ENCODE assay signal across 9 cellular contexts in genomic region chr5:77631166-77631582, GRCh38. TPM values are rescaled to one million over a fixed set of nuclear protein-coding genes. Genes with fewer than 3 reads are reported as not detected.
DNase-seq lines count a peak whose midpoint lies in the region; ATAC-seq and TF ChIP-seq lines count a peak whose summit lies in the region.
"Had no signal": no experiment of that assay in that cellular context is flagged by ENCODE, and none has a peak within 500 bp of the region (broad histone marks: within the 10 kb centered on the region; RNA-seq: fewer than 3 reads in every experiment).

No MANE protein-coding gene starts in this region.

- no peaks in the 10 kb centered on the region for H3K79me1 ChIP-seq in trophoblast cell (ENCODE audit: low read length)

- peaks cover 90 to 100% (median 97%) of the 10 kb centered on the region in 11 experiments for H3K27me3 ChIP-seq in BLaER1 treated with 17β-estradiol and CSF1 and Interleukin-3, amounts not matched to agents 10 nM and 100 nM
- H3K27me3 ChIP-seq in prostate gland (replicated peaks; ENCODE audit: insufficient read depth), result peaks cover 36% of the 10 kb centered on the region
- peaks cover 79 to 100% (median 95%) of the 10 kb centered on the region in 9 donors for H3K27me3 ChIP-seq in heart left ventricle
- peaks cover 59% of the 10 kb centered on the region for H3K27me3 ChIP-seq in trophoblast cell (ENCODE audit: insufficient read depth, low read length)

- H2AK5ac ChIP-seq in trophoblast cell (ENCODE audit: low read length), result no peak overlapping the region

- H4K12ac ChIP-seq in trophoblast cell (ENCODE audit: low read depth, low read length), result no peak overlapping the region

- H3K4me1 ChIP-seq in BLaER1 treated with 17β-estradiol and CSF1 and Interleukin-3, amounts not matched to agents 10 nM and 100 nM, result peaks cover 7 to 12% (median 8%) of the 10 kb centered on the region in 10 experiments; a peak in 16 of 20 replicates
- H3K4me1 ChIP-seq in prostate gland (replicated peaks) (no peaks in the 10 kb centered on the region), heart left ventricle (peaks cover 0 to 31% (median 12%) of the 10 kb centered on the region in 12 donors), trophoblast cell (ENCODE audit: control insufficient read depth in 1 of 2, insufficient read depth in 2 of 2, low read length in 2 of 2) (peaks cover 11 to 12% of the 10 kb centered on the region in 2 experiments)

- H3K18ac ChIP-seq in trophoblast cell (ENCODE audit: low read length), result no peak overlapping the region

- peaks cover 7% of the 10 kb centered on the region for H3K36me3 Mint-ChIP-seq in endothelial cell (ENCODE audit: low read depth, unreplicated experiment)

- H3K14ac ChIP-seq in trophoblast cell (ENCODE audit: low read length), result no peak overlapping the region

- H3K79me2 ChIP-seq in trophoblast cell (ENCODE audit: control insufficient read depth, insufficient read depth, low read length, poor library complexity), result no peaks in the 10 kb centered on the region

- WGBS in prostate gland, result 8% methylated on average over 13 of the region's 13 CpGs
- 9 to 13% (median 12%) methylated on average over 13 of the region's 13 CpGs for WGBS in heart left ventricle, 4 donors
- WGBS in trophoblast cell (ENCODE audit: extremely low coverage, insufficient coverage, insufficient read length), result no CpG with 5 or more reads among the region's 13 CpGs

- no peaks in the 10 kb centered on the region; a peak in 1 of 22 replicates for H3K36me3 ChIP-seq in BLaER1 treated with 17β-estradiol and CSF1 and Interleukin-3, amounts not matched to agents 10 nM and 100 nM
- H3K36me3 ChIP-seq in prostate gland, result no peaks in the 10 kb centered on the region
- no peaks in the 10 kb centered on the region for H3K36me3 ChIP-seq in heart left ventricle
- H3K36me3 ChIP-seq in trophoblast cell (ENCODE audit: control insufficient read depth in 1 of 2, insufficient read depth in 2 of 2, low read length in 2 of 2), result no peaks in the 10 kb centered on the region

- peak overlapping the region; percentile 76 for H3K4me3 Mint-ChIP-seq in endothelial cell (ENCODE audit: unreplicated experiment)

- H3K4me3 ChIP-seq in BLaER1 treated with 17β-estradiol and CSF1 and Interleukin-3, amounts not matched to agents 10 nM and 100 nM, result peak overlapping the region; percentile 46 to 66 (median 56); a peak in 16 of 20 replicates
- H3K4me3 ChIP-seq in prostate gland (no peak overlapping the region), heart left ventricle (peak overlapping the region in 6 of 12 donors; percentile 36 to 58 (median 46)), trophoblast cell (ENCODE audit: low read depth, low read length) (no peak overlapping the region)

- H2BK120ac ChIP-seq in trophoblast cell (ENCODE audit: insufficient read depth, low read length, poor library complexity), result no peak overlapping the region

- no peak overlapping the region for H2BK12ac ChIP-seq in trophoblast cell (ENCODE audit: low read length)

- intact Hi-C loops in prostate gland (cut with DNase I) (no loop called here), heart left ventricle (cut with DNase I) (loop anchor here in 1 of 10 donors (5.0 kb wide), 1 partner anchor 376 kb away; no protein-coding TSS in a partner anchor)

- H4K8ac ChIP-seq in trophoblast cell (ENCODE audit: low read depth, low read length), result no peak overlapping the region

- no peak for TF ChIP-seq CTCF in endothelial cell (IDR thresholded peaks at IDR 0.05; ENCODE audit: unreplicated experiment)
- TF ChIP-seq CTCF in prostate gland (IDR thresholded peaks at IDR 0.05), result no peak
- TF ChIP-seq CTCF in heart left ventricle (IDR thresholded peaks at IDR 0.05), result no peak

- peaks cover 19% of the 10 kb centered on the region for H3K4me1 Mint-ChIP-seq in endothelial cell (ENCODE audit: unreplicated experiment)

- H3K27ac Mint-ChIP-seq in endothelial cell (ENCODE audit: unreplicated experiment), result peak overlapping the region; percentile 28

- no peaks in the 10 kb centered on the region for H3K9me3 Mint-ChIP-seq in endothelial cell (ENCODE audit: unreplicated experiment)

- H4K20me1 ChIP-seq in BLaER1 treated with 17β-estradiol and CSF1 and Interleukin-3, amounts not matched to agents 10 nM and 100 nM, result peaks cover 0 to 26% (median 0%) of the 10 kb centered on the region in 11 experiments; a peak in 7 of 22 replicates

- no peak overlapping the region for H2AFZ ChIP-seq in trophoblast cell (ENCODE audit: insufficient read depth, low read length, poor library complexity)

- H3K27me3 Mint-ChIP-seq in endothelial cell (ENCODE audit: unreplicated experiment), result peaks cover 25% of the 10 kb centered on the region

- TF ChIP-seq POLR2A in prostate gland (IDR thresholded peaks at IDR 0.05), result no peak
- TF ChIP-seq POLR2A in heart left ventricle (IDR thresholded peaks at IDR 0.05), result no peak

- H2BK5ac ChIP-seq in trophoblast cell (ENCODE audit: low read depth, low read length, poor library complexity), result no peak overlapping the region

- no peak overlapping the region for H3K23ac ChIP-seq in trophoblast cell (ENCODE audit: low read length)

- peaks cover 54 to 68% (median 62%) of the 10 kb centered on the region in 11 experiments for H3K9me3 ChIP-seq in BLaER1 treated with 17β-estradiol and CSF1 and Interleukin-3, amounts not matched to agents 10 nM and 100 nM (replicated peaks in 1 of 11)
- H3K9me3 ChIP-seq in prostate gland (no peaks in the 10 kb centered on the region), heart left ventricle (peaks cover 0 to 4% (median 0%) of the 10 kb centered on the region in 12 donors), trophoblast cell (ENCODE audit: insufficient read depth, low read depth, low read length) (peaks cover 13% of the 10 kb centered on the region)

- no peak overlapping the region for H3K27ac ChIP-seq in BLaER1 treated with 17β-estradiol and CSF1 and Interleukin-3, amounts not matched to agents 10 nM and 100 nM
- no peak overlapping the region for H3K27ac ChIP-seq in prostate gland
- no peak overlapping the region for H3K27ac ChIP-seq in heart left ventricle
- no peak overlapping the region for H3K27ac ChIP-seq in trophoblast cell (ENCODE audit: low read depth, low read length)

- H3K9ac ChIP-seq in BLaER1 treated with 17β-estradiol and CSF1 and Interleukin-3, amounts not matched to agents 10 nM and 100 nM, result peak overlapping the region in 1 of 11 experiments; percentile 41; a peak in 1 of 22 replicates
- no peak overlapping the region for H3K9ac ChIP-seq in trophoblast cell (ENCODE audit: low read length)

- ATAC-seq in GM19397 (IDR thresholded peaks at IDR 0.05; ENCODE audit: unreplicated experiment), result peak; percentile 27
- ATAC-seq in HG03521 (IDR thresholded peaks at IDR 0.05; ENCODE audit: unreplicated experiment), result peak; percentile 24
- ATAC-seq in GM19467 (IDR thresholded peaks at IDR 0.05; ENCODE audit: unreplicated experiment), result no peak
- ATAC-seq in heart left ventricle, result no peak

- no peak overlapping the region for H3K4ac ChIP-seq in trophoblast cell (ENCODE audit: low read depth, low read length)

- DNase-seq in endothelial cell (ENCODE audit: low spot score), result no peak
- no peak for DNase-seq in prostate gland (ENCODE audit: low spot score)
- DNase-seq in heart left ventricle, result no peak
- no peak for DNase-seq in trophoblast cell

- H3K4me2 ChIP-seq in BLaER1 treated with 17β-estradiol and CSF1 and Interleukin-3, amounts not matched to agents 10 nM and 100 nM, result peak overlapping the region; percentile 72 to 86 (median 82); a peak in 21 of 22 replicates
- no peak overlapping the region for H3K4me2 ChIP-seq in trophoblast cell (ENCODE audit: low read length)

- H4K91ac ChIP-seq in trophoblast cell (ENCODE audit: low read depth, low read length), result no peak overlapping the region

RNA-seq across cellular contexts. Expression of gene OTP, which starts 7.3 kb away (rescaled TPM):
- total RNA-seq in endothelial cell (ENCODE audit: unreplicated experiment) (not detected), prostate gland (not detected), heart left ventricle (under 1 TPM in 1 of 9 donors, not detected in 8; 0.06 TPM)
- not detected for polyA plus RNA-seq in heart left ventricle
- 0.03 TPM in 2 replicates for polyA plus RNA-seq in trophoblast cell (2013)
- polyA plus RNA-seq: adipose tissue had no signal

Comparison
In these comparisons a context has a peak if more than half of its experiments do, and no peak if none do; other contexts are left out.
1. H3K4me3 ChIP-seq: peak in BLaER1 treated with 17β-estradiol and CSF1 and Interleukin-3, amounts not matched to agents 10 nM and 100 nM (10 of 10); none in prostate gland (0 of 2) and trophoblast cell (single experiment).
2. ATAC-seq: peak in GM19397 (single experiment) and HG03521 (single experiment); none in GM19467 (single experiment) and heart left ventricle (0 of 4).